Comparison of ENCODE assay signal across 8 cellular contexts in the genomic region with DNA sequence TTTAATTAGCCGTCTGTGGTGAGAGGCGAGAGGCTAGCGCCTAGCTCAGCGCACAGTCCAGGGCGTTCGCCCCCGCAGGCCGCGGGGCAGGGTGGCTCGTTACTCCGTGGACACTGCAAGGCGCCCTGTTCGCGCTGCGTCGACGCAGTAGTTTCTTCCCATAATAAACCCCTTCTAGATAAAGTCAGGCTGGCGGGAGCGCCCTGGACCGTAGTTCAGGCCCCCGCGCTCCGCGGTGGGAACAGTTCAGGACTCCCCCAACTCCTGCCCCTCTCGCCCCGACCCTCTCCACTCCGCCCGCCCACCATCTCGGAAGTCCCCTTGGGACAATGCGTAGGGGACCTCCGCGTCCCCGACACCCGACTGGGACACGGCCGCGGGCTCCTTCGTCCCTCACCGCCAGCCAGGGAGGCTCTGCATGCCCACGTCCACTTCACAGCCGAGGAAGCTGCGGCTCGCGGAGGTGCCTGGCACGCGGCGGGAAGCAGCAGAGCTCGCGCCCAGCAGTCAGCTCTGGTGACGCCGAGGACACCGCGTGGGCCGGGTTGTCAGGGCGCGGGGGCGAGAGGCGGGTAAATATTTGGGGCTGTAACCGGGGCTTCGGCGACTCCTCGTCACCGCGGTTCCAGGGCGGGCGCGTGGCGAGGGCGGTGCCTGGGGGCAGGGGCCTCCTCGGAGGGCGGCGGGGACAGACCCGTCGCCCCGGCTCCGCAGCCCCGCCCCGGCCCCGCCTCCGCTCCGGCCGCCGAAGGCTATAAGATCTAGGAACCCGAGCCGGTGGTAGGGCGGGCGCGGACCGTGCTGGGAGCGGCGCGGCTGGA. TPM values are rescaled to one million over a fixed set of nuclear protein-coding genes. Genes with fewer than 3 reads are reported as not detected.
DNase-seq lines count a peak whose midpoint lies in the region; TF ChIP-seq lines count a peak whose summit lies in the region.

A gene with protein sequence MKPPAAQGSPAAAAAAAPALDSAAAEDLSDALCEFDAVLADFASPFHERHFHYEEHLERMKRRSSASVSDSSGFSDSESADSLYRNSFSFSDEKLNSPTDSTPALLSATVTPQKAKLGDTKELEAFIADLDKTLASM (plus strand): TSS at position 783 of the 821 bp plus-strand sequence. CDS start 158 bp downstream, outside the sequence.

- H3K27me3 ChIP-seq in esophagus (ENCODE audit: control insufficient read depth in 1 of 2, insufficient read depth in 2 of 2, low read length in 2 of 2) = no peaks in the 10 kb centered on the region
- peaks cover 27% of the 10 kb centered on the region in 2 donors for H3K27me3 ChIP-seq in muscle layer of colon (ENCODE audit: control insufficient read depth in 1 of 2, insufficient read depth in 2 of 2, low read length in 2 of 2)

- in situ Hi-C loops in GM13976 (cut with MboI; ENCODE audit: low sequenced_read_pairs, unreplicated experiment) = no loop called here

- H3K4me3 ChIP-seq in HFF-Myc (replicated peaks; ENCODE audit: low read depth, low read length) (peak within 1 kb of the TSS; percentile 58), esophagus (ENCODE audit: low read depth in 1 of 2, low read length in 2 of 2) (peak within 1 kb of the TSS; percentile 60 to 61), muscle layer of colon (ENCODE audit: low read depth in 1 of 2, low read length in 2 of 2) (peak within 1 kb of the TSS; percentile 64 to 88)

- TF ChIP-seq CTCF in GM13976 (IDR thresholded peaks at IDR 0.05; ENCODE audit: borderline replicate concordance, control extremely low read depth, extremely low read depth, insufficient read depth, missing control alignments) = no peak
- TF ChIP-seq CTCF in HFF-Myc (IDR thresholded peaks at IDR 0.05; ENCODE audit: low read depth, low read length, missing control alignments) = no peak

- H3K4me1 ChIP-seq in esophagus (ENCODE audit: control insufficient read depth in 2 of 2, insufficient read depth in 2 of 2, low read length in 1 of 2) (peaks cover 8 to 9% of the 10 kb centered on the region in 2 donors), muscle layer of colon (ENCODE audit: insufficient read depth, low read length) (peaks cover 7% of the 10 kb centered on the region)

- no peaks in the 10 kb centered on the region for H3K36me3 ChIP-seq in esophagus (ENCODE audit: control insufficient read depth in 2 of 2, insufficient read depth in 2 of 2, low read length in 1 of 2)
- no peaks in the 10 kb centered on the region for H3K36me3 ChIP-seq in muscle layer of colon (ENCODE audit: insufficient read depth, low read length)

- H3K9ac ChIP-seq in muscle layer of colon (ENCODE audit: low read length) = peak within 1 kb of the TSS; percentile 27

- peak within 1 kb of the TSS; percentile 20 to 63 for H3K27ac ChIP-seq in esophagus (ENCODE audit: low read depth in 2 of 2, low read length in 1 of 2)
- H3K27ac ChIP-seq in muscle layer of colon (ENCODE audit: low read depth, low read length) = no peak within 1 kb of the TSS

- 7 to 9% methylated on average over 83 to 92 of the region's 92 CpGs for WGBS in esophagus, 2 donors

- DNase-seq in GM13976 (ENCODE audit: low spot score) = peak; percentile 91
- no peak for DNase-seq in HFF-Myc (ENCODE audit: extremely low read depth, low read depth)
- DNase-seq in NCI-H460 (ENCODE audit: extremely low read depth, low read depth) = peak; percentile 37
- DNase-seq in activated T-cell treated with anti-CD3 and anti-CD28 coated beads for 24 hours (ENCODE audit: low read depth) = peak; percentile 92
- peak; percentile 96 for DNase-seq in stimulated activated CD8-positive, alpha-beta memory T cell treated with anti-CD3 and anti-CD28 coated beads, Interleukin-4, amount 100 ng/mL, for 48 hours
- DNase-seq in GF-D8 (lab: John Stamatoyannopoulos, UW) = no peak

- no peaks in the 10 kb centered on the region for H3K9me3 ChIP-seq in esophagus (ENCODE audit: control insufficient read depth in 2 of 2, insufficient read depth in 1 of 2, low read depth in 1 of 2, low read length in 1 of 2)
- no peaks in the 10 kb centered on the region for H3K9me3 ChIP-seq in muscle layer of colon (ENCODE audit: low read length)

RNA-seq across cellular contexts. Expression of the gene that starts here (rescaled TPM):
- total RNA-seq in NCI-H460 (2014; rRNA removed; shearing (Covaris generic)) = 0.99 and 1.5 TPM in 2 replicates
- polyA plus RNA-seq in NCI-H460 (2014; cell fraction: nucleus; rRNA removed) = 0.56 and 16.7 TPM in 2 replicates
- polyA plus RNA-seq in esophagus = 1 to 10 TPM; 7.9 to 8.0 TPM

Comparison
In these comparisons a context has a peak if more than half of its experiments do, and no peak if none do; other contexts are left out.
1. DNase-seq: peak in GM13976 (single experiment), NCI-H460 (single experiment), activated T-cell treated with anti-CD3 and anti-CD28 coated beads for 24 hours (single experiment) and stimulated activated CD8-positive, alpha-beta memory T cell treated with anti-CD3 and anti-CD28 coated beads, Interleukin-4, amount 100 ng/mL, for 48 hours (single experiment); none in HFF-Myc (single experiment) and GF-D8 (single experiment).
2. Peak in every context shown above with its lines, with median percentiles within 50 percentile points of each other: H3K4me3 ChIP-seq.